ENCODE assay signal across 20 cellular contexts in the genomic region with DNA sequence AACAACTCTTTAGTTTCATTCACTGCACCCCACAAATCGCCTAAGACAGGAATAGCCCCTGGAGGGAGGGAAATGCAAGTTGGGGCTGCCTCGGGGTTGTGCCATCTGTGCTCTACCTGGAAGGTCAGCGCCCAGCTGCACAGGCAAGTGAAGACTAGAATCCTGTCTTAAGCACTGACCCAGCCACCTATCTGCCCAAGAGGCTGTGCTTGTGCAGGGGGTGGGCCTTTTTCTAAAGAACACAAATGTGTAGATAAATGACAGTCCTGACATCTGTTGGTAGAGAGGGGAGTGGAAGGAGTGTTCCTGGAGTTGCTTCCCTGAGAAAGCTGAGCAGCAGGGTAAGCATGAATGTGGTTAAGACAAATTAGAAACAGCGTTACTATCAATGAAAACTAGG.
"Had no signal": no experiment of that assay in that cellular context is flagged by ENCODE, and none has a peak within 500 bp of the region (broad histone marks: within the 10 kb centered on the region; RNA-seq: fewer than 3 reads in every experiment).

No MANE protein-coding gene starts in this region.

- H3K36me3 ChIP-seq: uterus had no signal

- ATAC-seq: foreskin keratinocyte; heart right ventricle; left lobe of liver; naive thymus-derived CD4-positive, alpha-beta T cell; sciatic nerve; stimulated activated memory B cell treated with anti-CD40 and anti-IgM and Interleukin-4, amounts not matched to agents 10 μg/mL and 1 μg/mL and 100 μg/mL, for 72 hours had no signal

- H3K27ac Mint-ChIP-seq: naive thymus-derived CD4-positive, alpha-beta T cell; stimulated activated memory B cell treated with anti-CD40 and anti-IgM and Interleukin-4, amounts not matched to agents 10 μg/mL and 1 μg/mL and 100 μg/mL, for 72 hours; stimulated activated naive CD8-positive, alpha-beta T cell treated with anti-CD3 and anti-CD28 coated beads, Interleukin-15, Interleukin-2, amounts not matched to agents 100 ng/mL and 50 ng/mL, for 24 hours had no signal

- H3K27ac ChIP-seq: foreskin keratinocyte, heart right ventricle, spleen, tibial artery, upper lobe of left lung, uterus had no signal

- H3K4me3 ChIP-seq: heart right ventricle, spleen, tibial artery, upper lobe of left lung, uterus had no signal

- DNase-seq: dermis blood vessel endothelial cell; erythroblast; foreskin keratinocyte; heart right ventricle; hypothalamus; islet precursor cell; mammary epithelial cell; naive thymus-derived CD4-positive, alpha-beta T cell; posterior cingulate gyrus; spleen; stimulated activated CD4-positive, alpha-beta T cell treated with anti-CD3 and anti-CD28 coated beads, Interleukin-15, amount 100 ng/mL, for 24 hours; stimulated activated CD4-positive, alpha-beta T cell treated with anti-CD3 and anti-CD28 coated beads, Interleukin-1b, Interleukin-23, amount 100 ng/mL, for 48 hours; stimulated activated CD4-positive, alpha-beta T cell treated with anti-CD3 and anti-CD28 coated beads, Interleukin-4, amount 100 ng/mL, for 24 hours; tibial artery; upper lobe of left lung; uterus had no signal

- H3K9me3 ChIP-seq: uterus had no signal

- H3K27me3 Mint-ChIP-seq: naive thymus-derived CD4-positive, alpha-beta T cell; stimulated activated memory B cell treated with anti-CD40 and anti-IgM and Interleukin-4, amounts not matched to agents 10 μg/mL and 1 μg/mL and 100 μg/mL, for 72 hours; stimulated activated naive CD8-positive, alpha-beta T cell treated with anti-CD3 and anti-CD28 coated beads, Interleukin-15, Interleukin-2, amounts not matched to agents 100 ng/mL and 50 ng/mL, for 24 hours had no signal

- H3K4me3 Mint-ChIP-seq: naive thymus-derived CD4-positive, alpha-beta T cell; stimulated activated memory B cell treated with anti-CD40 and anti-IgM and Interleukin-4, amounts not matched to agents 10 μg/mL and 1 μg/mL and 100 μg/mL, for 72 hours; stimulated activated naive CD8-positive, alpha-beta T cell treated with anti-CD3 and anti-CD28 coated beads, Interleukin-15, Interleukin-2, amounts not matched to agents 100 ng/mL and 50 ng/mL, for 24 hours had no signal

- H3K4me1 ChIP-seq: foreskin keratinocyte, spleen, tibial artery, upper lobe of left lung, uterus had no signal

- H3K27me3 ChIP-seq: foreskin keratinocyte, heart right ventricle, spleen, tibial artery, upper lobe of left lung, uterus had no signal
